Comparison of ENCODE assay signal across 1 cellular context in the genomic region with DNA sequence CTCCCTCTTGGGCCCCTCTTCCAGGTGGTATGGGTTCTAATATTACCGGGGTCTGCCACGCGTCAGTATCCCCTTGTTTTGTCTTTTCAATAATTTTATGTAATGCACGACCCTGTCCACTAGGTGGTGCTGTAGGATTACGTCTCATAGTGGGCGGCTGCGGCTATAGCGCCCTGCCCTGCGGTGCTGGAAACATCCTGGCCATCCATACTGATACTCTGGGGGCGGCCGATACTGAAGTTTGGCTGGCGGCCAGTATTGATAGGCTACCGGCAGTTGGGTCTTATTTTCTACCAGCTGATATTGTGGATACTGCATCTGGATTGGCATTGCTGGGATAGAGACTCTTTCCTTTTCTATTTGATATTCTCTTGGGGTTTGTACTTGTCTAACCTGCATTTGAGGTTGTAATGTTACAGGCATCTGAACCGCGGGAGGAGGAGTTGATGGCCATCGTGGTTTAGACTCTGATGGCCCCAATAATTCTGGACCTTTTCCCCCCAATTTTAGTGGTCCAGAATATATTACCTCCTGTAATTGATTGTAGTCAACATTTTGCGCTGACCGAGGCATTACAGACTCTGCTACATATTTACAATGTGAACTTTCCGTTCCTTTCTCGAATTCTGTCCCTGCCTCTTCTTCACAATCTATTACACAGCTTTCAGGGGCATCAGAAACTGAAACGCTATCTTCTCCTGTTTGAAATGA.
TF ChIP-seq lines count a peak whose summit lies in the region.

No MANE protein-coding gene starts in this region.

TF ChIP-seq in HepG2, 621 proteins besides CTCF, POLR2A, EP300 and RAD21 (continued from another document and continues in another):
- TF ChIP-seq, protein P1, sequence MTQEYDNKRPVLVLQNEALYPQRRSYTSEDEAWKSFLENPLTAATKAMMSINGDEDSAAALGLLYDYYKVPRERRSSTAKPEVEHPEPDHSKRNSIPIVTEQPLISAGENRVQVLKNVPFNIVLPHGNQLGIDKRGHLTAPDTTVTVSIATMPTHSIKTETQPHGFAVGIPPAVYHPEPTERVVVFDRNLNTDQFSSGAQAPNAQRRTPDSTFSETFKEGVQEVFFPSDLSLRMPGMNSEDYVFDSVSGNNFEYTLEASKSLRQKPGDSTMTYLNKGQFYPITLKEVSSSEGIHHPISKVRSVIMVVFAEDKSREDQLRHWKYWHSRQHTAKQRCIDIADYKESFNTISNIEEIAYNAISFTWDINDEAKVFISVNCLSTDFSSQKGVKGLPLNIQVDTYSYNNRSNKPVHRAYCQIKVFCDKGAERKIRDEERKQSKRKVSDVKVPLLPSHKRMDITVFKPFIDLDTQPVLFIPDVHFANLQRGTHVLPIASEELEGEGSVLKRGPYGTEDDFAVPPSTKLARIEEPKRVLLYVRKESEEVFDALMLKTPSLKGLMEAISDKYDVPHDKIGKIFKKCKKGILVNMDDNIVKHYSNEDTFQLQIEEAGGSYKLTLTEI (CRISPR knock-in tag; conservative IDR thresholded peaks at IDR 0.05) = no peak
- TF ChIP-seq GABPB1 (CRISPR knock-in tag; IDR thresholded peaks at IDR 0.05) (no peak), JUN (CRISPR knock-in tag; IDR thresholded peaks at IDR 0.05) (no peak), ISX (CRISPR knock-in tag; conservative IDR thresholded peaks at IDR 0.05) (no peak), SSRP1 (CRISPR knock-in tag; IDR thresholded peaks at IDR 0.05) (no peak), CCDC6 (CRISPR knock-in tag; IDR thresholded peaks at IDR 0.05) (no peak), ZNF678 (CRISPR knock-in tag; IDR thresholded peaks at IDR 0.05) (no peak), ZNF496 (CRISPR knock-in tag; IDR thresholded peaks at IDR 0.05; ENCODE audit: insufficient replicate concordance) (no peak), HOXA5 (CRISPR knock-in tag; IDR thresholded peaks at IDR 0.05) (no peak), RBFOX2 (IDR thresholded peaks at IDR 0.05; ENCODE audit: low read depth, low read length) (peak; percentile 44; the same call in 1 of the 2 replicates), RCOR2 (CRISPR knock-in tag; IDR thresholded peaks at IDR 0.05) (no peak), MLLT10 (CRISPR knock-in tag; IDR thresholded peaks at IDR 0.05) (no peak), STAT5B (CRISPR knock-in tag; IDR thresholded peaks at IDR 0.05) (no peak), HOXD1 (CRISPR knock-in tag; IDR thresholded peaks at IDR 0.05) (no peak), POLR2AphosphoS2 (IDR thresholded peaks at IDR 0.05; ENCODE audit: low read depth, low read length) (no peak), ZNF724P (CRISPR knock-in tag; IDR thresholded peaks at IDR 0.05; ENCODE audit: borderline replicate concordance) (no peak), LCORL (IDR thresholded peaks at IDR 0.05) (no peak), LCORL (CRISPR knock-in tag; IDR thresholded peaks at IDR 0.05) (peak; percentile 62), ZNF383 (CRISPR knock-in tag; IDR thresholded peaks at IDR 0.05; ENCODE audit: borderline replicate concordance) (no peak), HNF4G (IDR thresholded peaks at IDR 0.05; ENCODE audit: borderline replicate concordance, low read depth, low read length) (no peak), HNF4G (CRISPR knock-in tag; IDR thresholded peaks at IDR 0.05; ENCODE audit: borderline replicate concordance, low read depth) (no peak), MYPOP (CRISPR knock-in tag; IDR thresholded peaks at IDR 0.05) (0 out of 2 replicates have a peak, but pooled peaks have one; percentile 72), RBM22 (optimal IDR thresholded peaks at IDR 0.05; ENCODE audit: low read length) (no peak), ZNF292 (CRISPR knock-in tag; IDR thresholded peaks at IDR 0.05; ENCODE audit: borderline replicate concordance, low read depth) (no peak), ZNF367 (CRISPR knock-in tag; IDR thresholded peaks at IDR 0.05; ENCODE audit: borderline replicate concordance) (no peak), NFYC (CRISPR knock-in tag; IDR thresholded peaks at IDR 0.05) (no peak), HES4 (CRISPR knock-in tag; IDR thresholded peaks at IDR 0.05; ENCODE audit: borderline replicate concordance) (no peak), PHF5A (CRISPR knock-in tag; IDR thresholded peaks at IDR 0.05; ENCODE audit: low read depth, unreplicated experiment) (no peak), MXD3 (CRISPR knock-in tag; IDR thresholded peaks at IDR 0.05) (no peak), MTF1 (CRISPR knock-in tag; IDR thresholded peaks at IDR 0.05) (no peak), MAX (IDR thresholded peaks at IDR 0.05) (no peak), CBFB (CRISPR knock-in tag; IDR thresholded peaks at IDR 0.05) (no peak), MAFG (CRISPR knock-in tag; IDR thresholded peaks at IDR 0.05) (no peak), JUND (CRISPR knock-in tag; IDR thresholded peaks at IDR 0.05) (no peak), RFX1 (IDR thresholded peaks at IDR 0.05) (no peak), ZFX (CRISPR knock-in tag; IDR thresholded peaks at IDR 0.05; ENCODE audit: low read depth) (peak; percentile 18; the same call in 1 of the 2 replicates), SMC3 (IDR thresholded peaks at IDR 0.05; ENCODE audit: low read length) (peak; percentile 54)
- TF ChIP-seq, protein P2, sequence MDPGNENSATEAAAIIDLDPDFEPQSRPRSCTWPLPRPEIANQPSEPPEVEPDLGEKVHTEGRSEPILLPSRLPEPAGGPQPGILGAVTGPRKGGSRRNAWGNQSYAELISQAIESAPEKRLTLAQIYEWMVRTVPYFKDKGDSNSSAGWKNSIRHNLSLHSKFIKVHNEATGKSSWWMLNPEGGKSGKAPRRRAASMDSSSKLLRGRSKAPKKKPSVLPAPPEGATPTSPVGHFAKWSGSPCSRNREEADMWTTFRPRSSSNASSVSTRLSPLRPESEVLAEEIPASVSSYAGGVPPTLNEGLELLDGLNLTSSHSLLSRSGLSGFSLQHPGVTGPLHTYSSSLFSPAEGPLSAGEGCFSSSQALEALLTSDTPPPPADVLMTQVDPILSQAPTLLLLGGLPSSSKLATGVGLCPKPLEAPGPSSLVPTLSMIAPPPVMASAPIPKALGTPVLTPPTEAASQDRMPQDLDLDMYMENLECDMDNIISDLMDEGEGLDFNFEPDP (CRISPR knock-in tag; conservative IDR thresholded peaks at IDR 0.05) = no peak
- TF ChIP-seq, protein P3, sequence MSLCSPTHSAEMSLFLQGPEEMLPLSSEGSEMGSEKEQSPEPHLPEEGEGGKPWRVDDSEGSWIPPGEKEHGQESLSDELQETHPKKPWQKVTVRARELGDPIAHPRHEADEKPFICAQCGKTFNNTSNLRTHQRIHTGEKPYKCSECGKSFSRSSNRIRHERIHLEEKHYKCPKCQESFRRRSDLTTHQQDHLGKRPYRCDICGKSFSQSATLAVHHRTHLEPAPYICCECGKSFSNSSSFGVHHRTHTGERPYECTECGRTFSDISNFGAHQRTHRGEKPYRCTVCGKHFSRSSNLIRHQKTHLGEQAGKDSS (CRISPR knock-in tag; IDR thresholded peaks at IDR 0.05; ENCODE audit: borderline replicate concordance, low read depth) = no peak
- TF ChIP-seq, protein P4, sequence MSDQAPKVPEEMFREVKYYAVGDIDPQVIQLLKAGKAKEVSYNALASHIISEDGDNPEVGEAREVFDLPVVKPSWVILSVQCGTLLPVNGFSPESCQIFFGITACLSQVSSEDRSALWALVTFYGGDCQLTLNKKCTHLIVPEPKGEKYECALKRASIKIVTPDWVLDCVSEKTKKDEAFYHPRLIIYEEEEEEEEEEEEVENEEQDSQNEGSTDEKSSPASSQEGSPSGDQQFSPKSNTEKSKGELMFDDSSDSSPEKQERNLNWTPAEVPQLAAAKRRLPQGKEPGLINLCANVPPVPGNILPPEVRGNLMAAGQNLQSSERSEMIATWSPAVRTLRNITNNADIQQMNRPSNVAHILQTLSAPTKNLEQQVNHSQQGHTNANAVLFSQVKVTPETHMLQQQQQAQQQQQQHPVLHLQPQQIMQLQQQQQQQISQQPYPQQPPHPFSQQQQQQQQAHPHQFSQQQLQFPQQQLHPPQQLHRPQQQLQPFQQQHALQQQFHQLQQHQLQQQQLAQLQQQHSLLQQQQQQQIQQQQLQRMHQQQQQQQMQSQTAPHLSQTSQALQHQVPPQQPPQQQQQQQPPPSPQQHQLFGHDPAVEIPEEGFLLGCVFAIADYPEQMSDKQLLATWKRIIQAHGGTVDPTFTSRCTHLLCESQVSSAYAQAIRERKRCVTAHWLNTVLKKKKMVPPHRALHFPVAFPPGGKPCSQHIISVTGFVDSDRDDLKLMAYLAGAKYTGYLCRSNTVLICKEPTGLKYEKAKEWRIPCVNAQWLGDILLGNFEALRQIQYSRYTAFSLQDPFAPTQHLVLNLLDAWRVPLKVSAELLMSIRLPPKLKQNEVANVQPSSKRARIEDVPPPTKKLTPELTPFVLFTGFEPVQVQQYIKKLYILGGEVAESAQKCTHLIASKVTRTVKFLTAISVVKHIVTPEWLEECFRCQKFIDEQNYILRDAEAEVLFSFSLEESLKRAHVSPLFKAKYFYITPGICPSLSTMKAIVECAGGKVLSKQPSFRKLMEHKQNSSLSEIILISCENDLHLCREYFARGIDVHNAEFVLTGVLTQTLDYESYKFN (CRISPR knock-in tag; conservative IDR thresholded peaks at IDR 0.05) = peak; percentile 54
- TF ChIP-seq, protein P5, sequence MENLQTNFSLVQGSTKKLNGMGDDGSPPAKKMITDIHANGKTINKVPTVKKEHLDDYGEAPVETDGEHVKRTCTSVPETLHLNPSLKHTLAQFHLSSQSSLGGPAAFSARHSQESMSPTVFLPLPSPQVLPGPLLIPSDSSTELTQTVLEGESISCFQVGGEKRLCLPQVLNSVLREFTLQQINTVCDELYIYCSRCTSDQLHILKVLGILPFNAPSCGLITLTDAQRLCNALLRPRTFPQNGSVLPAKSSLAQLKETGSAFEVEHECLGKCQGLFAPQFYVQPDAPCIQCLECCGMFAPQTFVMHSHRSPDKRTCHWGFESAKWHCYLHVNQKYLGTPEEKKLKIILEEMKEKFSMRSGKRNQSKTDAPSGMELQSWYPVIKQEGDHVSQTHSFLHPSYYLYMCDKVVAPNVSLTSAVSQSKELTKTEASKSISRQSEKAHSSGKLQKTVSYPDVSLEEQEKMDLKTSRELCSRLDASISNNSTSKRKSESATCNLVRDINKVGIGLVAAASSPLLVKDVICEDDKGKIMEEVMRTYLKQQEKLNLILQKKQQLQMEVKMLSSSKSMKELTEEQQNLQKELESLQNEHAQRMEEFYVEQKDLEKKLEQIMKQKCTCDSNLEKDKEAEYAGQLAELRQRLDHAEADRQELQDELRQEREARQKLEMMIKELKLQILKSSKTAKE (CRISPR knock-in tag; IDR thresholded peaks at IDR 0.05; ENCODE audit: borderline replicate concordance) = no peak
- TF ChIP-seq, protein P6, sequence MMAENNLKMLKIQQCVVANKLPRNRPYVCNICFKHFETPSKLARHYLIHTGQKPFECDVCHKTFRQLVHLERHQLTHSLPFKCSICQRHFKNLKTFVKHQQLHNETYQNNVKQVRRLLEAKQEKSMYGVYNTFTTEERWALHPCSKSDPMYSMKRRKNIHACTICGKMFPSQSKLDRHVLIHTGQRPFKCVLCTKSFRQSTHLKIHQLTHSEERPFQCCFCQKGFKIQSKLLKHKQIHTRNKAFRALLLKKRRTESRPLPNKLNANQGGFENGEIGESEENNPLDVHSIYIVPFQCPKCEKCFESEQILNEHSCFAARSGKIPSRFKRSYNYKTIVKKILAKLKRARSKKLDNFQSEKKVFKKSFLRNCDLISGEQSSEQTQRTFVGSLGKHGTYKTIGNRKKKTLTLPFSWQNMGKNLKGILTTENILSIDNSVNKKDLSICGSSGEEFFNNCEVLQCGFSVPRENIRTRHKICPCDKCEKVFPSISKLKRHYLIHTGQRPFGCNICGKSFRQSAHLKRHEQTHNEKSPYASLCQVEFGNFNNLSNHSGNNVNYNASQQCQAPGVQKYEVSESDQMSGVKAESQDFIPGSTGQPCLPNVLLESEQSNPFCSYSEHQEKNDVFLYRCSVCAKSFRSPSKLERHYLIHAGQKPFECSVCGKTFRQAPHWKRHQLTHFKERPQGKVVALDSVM (CRISPR knock-in tag; IDR thresholded peaks at IDR 0.05) = no peak
- TF ChIP-seq, protein P7, sequence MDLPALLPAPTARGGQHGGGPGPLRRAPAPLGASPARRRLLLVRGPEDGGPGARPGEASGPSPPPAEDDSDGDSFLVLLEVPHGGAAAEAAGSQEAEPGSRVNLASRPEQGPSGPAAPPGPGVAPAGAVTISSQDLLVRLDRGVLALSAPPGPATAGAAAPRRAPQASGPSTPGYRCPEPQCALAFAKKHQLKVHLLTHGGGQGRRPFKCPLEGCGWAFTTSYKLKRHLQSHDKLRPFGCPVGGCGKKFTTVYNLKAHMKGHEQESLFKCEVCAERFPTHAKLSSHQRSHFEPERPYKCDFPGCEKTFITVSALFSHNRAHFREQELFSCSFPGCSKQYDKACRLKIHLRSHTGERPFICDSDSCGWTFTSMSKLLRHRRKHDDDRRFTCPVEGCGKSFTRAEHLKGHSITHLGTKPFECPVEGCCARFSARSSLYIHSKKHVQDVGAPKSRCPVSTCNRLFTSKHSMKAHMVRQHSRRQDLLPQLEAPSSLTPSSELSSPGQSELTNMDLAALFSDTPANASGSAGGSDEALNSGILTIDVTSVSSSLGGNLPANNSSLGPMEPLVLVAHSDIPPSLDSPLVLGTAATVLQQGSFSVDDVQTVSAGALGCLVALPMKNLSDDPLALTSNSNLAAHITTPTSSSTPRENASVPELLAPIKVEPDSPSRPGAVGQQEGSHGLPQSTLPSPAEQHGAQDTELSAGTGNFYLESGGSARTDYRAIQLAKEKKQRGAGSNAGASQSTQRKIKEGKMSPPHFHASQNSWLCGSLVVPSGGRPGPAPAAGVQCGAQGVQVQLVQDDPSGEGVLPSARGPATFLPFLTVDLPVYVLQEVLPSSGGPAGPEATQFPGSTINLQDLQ (CRISPR knock-in tag; IDR thresholded peaks at IDR 0.05) = no peak
- TF ChIP-seq, protein P8, sequence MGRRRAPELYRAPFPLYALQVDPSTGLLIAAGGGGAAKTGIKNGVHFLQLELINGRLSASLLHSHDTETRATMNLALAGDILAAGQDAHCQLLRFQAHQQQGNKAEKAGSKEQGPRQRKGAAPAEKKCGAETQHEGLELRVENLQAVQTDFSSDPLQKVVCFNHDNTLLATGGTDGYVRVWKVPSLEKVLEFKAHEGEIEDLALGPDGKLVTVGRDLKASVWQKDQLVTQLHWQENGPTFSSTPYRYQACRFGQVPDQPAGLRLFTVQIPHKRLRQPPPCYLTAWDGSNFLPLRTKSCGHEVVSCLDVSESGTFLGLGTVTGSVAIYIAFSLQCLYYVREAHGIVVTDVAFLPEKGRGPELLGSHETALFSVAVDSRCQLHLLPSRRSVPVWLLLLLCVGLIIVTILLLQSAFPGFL (CRISPR knock-in tag; IDR thresholded peaks at IDR 0.05) = no peak
